ENCODE assay signal across 19 cellular contexts in genomic region chr2:45943231-45944044, GRCh38.
DNase-seq lines count a peak whose midpoint lies in the region; ATAC-seq and TF ChIP-seq lines count a peak whose summit lies in the region.
"Had no signal": no experiment of that assay in that cellular context is flagged by ENCODE, and none has a peak within 500 bp of the region (broad histone marks: within the 10 kb centered on the region; RNA-seq: fewer than 3 reads in every experiment).

No MANE protein-coding gene starts in this region.

- in situ Hi-C loops in Panc1 (cut with HindIII; ENCODE audit: low pct_unique_long_range_greater_than_20kb, low sequenced_read_pairs), result no loop called here

- CTCF ChIA-PET in Panc1 (lab: Charles Lee), result interaction anchor here (1.0 kb wide), 1 partner anchor 8 kb away, joined by 3 read pairs; no protein-coding TSS in a partner anchor

- H3K9ac ChIP-seq in fibroblast of lung (ENCODE audit: insufficient read depth, low read length) (no peak overlapping the region), smooth muscle cell (ENCODE audit: low read depth) (peak overlapping the region; percentile 30)

- peak overlapping the region; percentile 69 for H3K27ac ChIP-seq in Panc1 (ENCODE audit: low read length)
- H3K27ac ChIP-seq in fibroblast of lung (ENCODE audit: insufficient read depth, low read length), result peak overlapping the region; percentile 25
- peak overlapping the region; percentile 74 for H3K27ac ChIP-seq in smooth muscle cell (ENCODE audit: low read depth)
- H3K27ac ChIP-seq: heart left ventricle, psoas muscle had no signal

- POLR2A ChIA-PET in Panc1 (lab: Charles Lee), result no interaction called here

- no peaks in the 10 kb centered on the region for H3K9me3 ChIP-seq in Panc1 (ENCODE audit: control insufficient read depth, insufficient read depth, low read depth, low read length)
- H3K9me3 ChIP-seq in fibroblast of lung (ENCODE audit: control insufficient read depth, insufficient read depth, low read depth, low read length), result no peaks in the 10 kb centered on the region
- no peaks in the 10 kb centered on the region for H3K9me3 ChIP-seq in smooth muscle cell (replicated peaks; ENCODE audit: low read depth)
- H3K9me3 ChIP-seq: heart left ventricle, psoas muscle had no signal

- H3K27me3 ChIP-seq in Panc1 (ENCODE audit: control insufficient read depth, insufficient read depth, low read length) (no peaks in the 10 kb centered on the region), fibroblast of lung (ENCODE audit: control insufficient read depth, insufficient read depth, low read length) (no peaks in the 10 kb centered on the region), smooth muscle cell (ENCODE audit: low read depth) (no peaks in the 10 kb centered on the region)
- H3K27me3 ChIP-seq: heart left ventricle had no signal

- H3K36me3 ChIP-seq in Panc1 (ENCODE audit: control insufficient read depth, insufficient read depth, low read length) (no peaks in the 10 kb centered on the region), fibroblast of lung (ENCODE audit: control insufficient read depth, insufficient read depth, low read length) (no peaks in the 10 kb centered on the region), smooth muscle cell (ENCODE audit: low read depth) (no peaks in the 10 kb centered on the region)
- H3K36me3 ChIP-seq: heart left ventricle had no signal

- peak overlapping the region in 1 of 2 experiments; percentile 14; a peak in 1 of 4 replicates for H3K4me3 ChIP-seq in Panc1 (ENCODE audit: low read depth in 2 of 2, low read length in 2 of 2)
- H3K4me3 ChIP-seq in fibroblast of lung (replicated peaks in 1 of 4; ENCODE audit: control extremely low read depth in 1 of 4, insufficient read depth in 1 of 4, low read depth in 3 of 4, low read length in 4 of 4), result no peak overlapping the region
- H3K4me3 ChIP-seq in smooth muscle cell, result no peak overlapping the region
- H3K4me3 ChIP-seq: heart left ventricle, psoas muscle had no signal

- intact Hi-C loops in Panc1 (cut with micrococcal nuclease; ENCODE audit: unreplicated experiment), result no loop called here

- H3K4me1 ChIP-seq in Panc1 (ENCODE audit: control insufficient read depth, insufficient read depth, low read length), result peaks cover 39% of the 10 kb centered on the region
- H3K4me1 ChIP-seq in fibroblast of lung (ENCODE audit: control insufficient read depth, extremely low read depth, insufficient read depth, low read length), result peaks cover 28% of the 10 kb centered on the region
- H3K4me1 ChIP-seq in smooth muscle cell (ENCODE audit: low read depth), result peaks cover 35% of the 10 kb centered on the region

- H2AFZ ChIP-seq in fibroblast of lung (ENCODE audit: low read length) (no peak overlapping the region), smooth muscle cell (ENCODE audit: low read depth) (no peak overlapping the region)

- H3F3A ChIP-seq in smooth muscle cell (ENCODE audit: low read depth), result peaks cover 4% of the 10 kb centered on the region

- BruUV-seq in Panc1 (replicated peaks; lab: Mats Ljungman, UMichigan), result no TSS peak

- H4K20me1 ChIP-seq in fibroblast of lung (ENCODE audit: control insufficient read depth, extremely low read depth, insufficient read depth, low read length) (no peaks in the 10 kb centered on the region), smooth muscle cell (ENCODE audit: low read depth) (peaks cover 86% of the 10 kb centered on the region)

- ATAC-seq in Panc1, result peak; percentile 36; the same call in 1 of the 2 replicates
- ATAC-seq in HG03439 (IDR thresholded peaks at IDR 0.05; ENCODE audit: unreplicated experiment), result no peak
- ATAC-seq: heart left ventricle, left lobe of liver, psoas muscle had no signal

- peak; percentile 24 for DNase-seq in NCI-H748 (lab: John Stamatoyannopoulos, UW; ENCODE audit: unreplicated experiment)
- no peak for DNase-seq in NCI-H748 treated with DMSO at 0.1 percent for 48 hours (lab: John Stamatoyannopoulos, UW)
- DNase-seq in Panc1 (ENCODE audit: low read depth, low spot score), result no peak
- peak in 1 of 2 donors; percentile 51 for DNase-seq in fibroblast of lung (ENCODE audit: low read depth in 2 of 2)
- DNase-seq in smooth muscle cell (lab: John Stamatoyannopoulos, UW; ENCODE audit: unreplicated experiment), result no peak
- DNase-seq in activated CD4-positive, CD25-positive, alpha-beta regulatory T cell treated with anti-CD3 and anti-CD28 coated beads, Interleukin-2, amount 50 U/mL, for 72 hours, result no peak
- DNase-seq in activated CD4-positive, alpha-beta T cell treated with anti-CD3 and anti-CD28 coated beads, Interleukin-2, amount 50 U/mL, for 1 hour, result no peak
- DNase-seq: activated CD4-positive, alpha-beta T cell treated with anti-CD3 and anti-CD28 coated beads for 48 hours; cerebellar nuclear complex; COR-L47; GF-D8; heart left ventricle; NCI-H1694 treated with DMSO at 0.1 percent for 48 hours; NCI-H774; psoas muscle; SHP77; T-helper 9 cell had no signal

- TF ChIP-seq CTCF in Panc1 (IDR thresholded peaks at IDR 0.05) (peak; percentile 60), fibroblast of lung (conservative IDR thresholded peaks at IDR 0.05 in 1 of 2, IDR thresholded peaks at IDR 0.05 in 1 of 2; ENCODE audit: low read depth in 1 of 2, low read length in 2 of 2) (peak in 1 of 2 donors; percentile 20), smooth muscle cell (IDR thresholded peaks at IDR 0.05; ENCODE audit: borderline replicate concordance, insufficient read depth, poor library complexity, severe bottlenecking) (no peak)

- H3K4me2 ChIP-seq in fibroblast of lung (ENCODE audit: extremely low read depth, insufficient read depth, low read length), result no peak overlapping the region
- H3K4me2 ChIP-seq in smooth muscle cell, result peak overlapping the region; percentile 76

- no peaks in the 10 kb centered on the region for H3K79me2 ChIP-seq in fibroblast of lung (ENCODE audit: control insufficient read depth, insufficient read depth, low read length)
- peaks cover 8% of the 10 kb centered on the region for H3K79me2 ChIP-seq in smooth muscle cell (ENCODE audit: low read depth)

- 61% methylated on average over 14 of the region's 14 CpGs for WGBS in smooth muscle cell (ENCODE audit: low lambda C conversion rate)
